ENCODE assay signal across 20 cellular contexts in the genomic region with DNA sequence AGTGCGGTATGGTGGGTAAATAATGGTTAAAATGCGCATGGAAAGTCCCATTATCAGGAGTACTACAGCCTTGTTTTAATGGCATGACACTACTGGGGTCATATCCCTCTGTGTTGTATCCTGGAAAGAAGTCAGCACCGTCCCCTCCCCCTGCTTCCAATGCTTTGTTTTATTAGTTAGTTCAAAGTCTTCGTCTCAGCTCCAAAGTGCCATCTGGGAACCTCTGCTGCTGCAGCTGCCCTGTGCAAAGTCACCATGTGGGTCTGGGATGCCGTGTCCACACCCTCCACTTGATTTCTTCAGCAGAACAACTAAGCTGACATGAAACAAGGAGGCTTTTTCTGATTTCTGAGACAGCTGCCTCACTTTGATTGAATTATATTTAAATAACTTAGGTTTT. TPM values are rescaled to one million over a fixed set of nuclear protein-coding genes. Genes with fewer than 3 reads are reported as not detected.
DNase-seq lines count a peak whose midpoint lies in the region; ATAC-seq and FAIRE-seq lines count a peak whose summit lies in the region.
"Had no signal": no experiment of that assay in that cellular context is flagged by ENCODE, and none has a peak within 500 bp of the region (broad histone marks: within the 10 kb centered on the region; RNA-seq: fewer than 3 reads in every experiment).

No MANE protein-coding gene starts in this region.

- ATAC-seq in GM19452 (IDR thresholded peaks at IDR 0.05; ENCODE audit: unreplicated experiment) (no peak), GM21447 (IDR thresholded peaks at IDR 0.05; ENCODE audit: unreplicated experiment) (no peak)
- ATAC-seq: GM12878, HepG2 had no signal

- no peak overlapping the region for H3K27ac ChIP-seq in small intestine (ENCODE audit: low read depth in 1 of 2, low read length in 1 of 2)
- H3K27ac ChIP-seq: BLaER1 had no signal

- no peak overlapping the region for H3K4me3 ChIP-seq in small intestine (ENCODE audit: low read depth in 1 of 2, low read length in 2 of 2)
- H3K4me3 ChIP-seq: BLaER1, GM12878 had no signal

- no peak for FAIRE-seq in small intestine (lab: Jason Lieb, UNC)
- FAIRE-seq: GM12878, GM18507, H1, HepG2, HTR-8/SVneo had no signal

- no peaks in the 10 kb centered on the region for H3K9me3 ChIP-seq in small intestine (ENCODE audit: control insufficient read depth, low read depth)
- H3K9me3 ChIP-seq: BLaER1, Caco-2 had no signal

- WGBS in small intestine, 3 donors = 24 to 54% (median 43%) methylated on average over 5 of the region's 5 CpGs

- peak; percentile 3 for DNase-seq in NCI-H748 (lab: John Stamatoyannopoulos, UW; ENCODE audit: unreplicated experiment)
- DNase-seq in NCI-H748 treated with DMSO at 0.1 percent for 48 hours (lab: John Stamatoyannopoulos, UW) = no peak
- peak; percentile 14 for DNase-seq in NCI-H69 (lab: John Stamatoyannopoulos, UW)
- peak; percentile 34 for DNase-seq in myocyte (ENCODE audit: low read depth)
- peak; percentile 5 for DNase-seq in small intestine
- no peak for DNase-seq in mucosa of gallbladder (ENCODE audit: low spot score)
- DNase-seq: 8988T; AML-193; Caco-2; CD8-positive, alpha-beta memory T cell; HCEC 1CT; HFFc6 had no signal

- H3K36me3 ChIP-seq in small intestine (ENCODE audit: control insufficient read depth in 2 of 2, insufficient read depth in 2 of 2, low read length in 2 of 2) = no peaks in the 10 kb centered on the region
- H3K36me3 ChIP-seq: BLaER1 had no signal

- H3K4me1 ChIP-seq in small intestine (ENCODE audit: control insufficient read depth in 2 of 2, insufficient read depth in 1 of 2, low read depth in 1 of 2, low read length in 1 of 2) = no peaks in the 10 kb centered on the region
- H3K4me1 ChIP-seq: BLaER1, Caco-2 had no signal

- H3K27me3 ChIP-seq in small intestine (ENCODE audit: control insufficient read depth in 2 of 2, insufficient read depth in 2 of 2, low read length in 2 of 2) = no peaks in the 10 kb centered on the region
- H3K27me3 ChIP-seq: BLaER1 had no signal

RNA-seq across cellular contexts. Expression of a gene that starts 29.5 kb away (rescaled TPM):
- total RNA-seq in myocyte (536 and 591 TPM in 2 replicates), mucosa of gallbladder (20.3 TPM)
- polyA plus RNA-seq in myocyte (2012) = 461 TPM
- 10 to 100 TPM in 1 of 3 donors, 1 to 10 TPM in 1, under 1 TPM in 1; 0.67 to 16.2 (median 2.7) TPM for polyA plus RNA-seq in small intestine
- total RNA-seq: HepG2 had no signal

Comparison
In these comparisons a context has a peak if more than half of its experiments do, and no peak if none do; other contexts are left out.
1. DNase-seq: peak in NCI-H748 (single experiment), NCI-H69 (single experiment), myocyte (single experiment) and small intestine (single experiment); none in NCI-H748 treated with DMSO at 0.1 percent for 48 hours (single experiment) and mucosa of gallbladder (single experiment).
2. RNA of a gene that starts 29.5 kb away (total RNA-seq): 536 to 591 TPM in myocyte; 20.3 TPM in mucosa of gallbladder (single experiment); every median in the first group is over 10 times any median in the second.